ENCODE assay signal across 12 cellular contexts in the genomic region with DNA sequence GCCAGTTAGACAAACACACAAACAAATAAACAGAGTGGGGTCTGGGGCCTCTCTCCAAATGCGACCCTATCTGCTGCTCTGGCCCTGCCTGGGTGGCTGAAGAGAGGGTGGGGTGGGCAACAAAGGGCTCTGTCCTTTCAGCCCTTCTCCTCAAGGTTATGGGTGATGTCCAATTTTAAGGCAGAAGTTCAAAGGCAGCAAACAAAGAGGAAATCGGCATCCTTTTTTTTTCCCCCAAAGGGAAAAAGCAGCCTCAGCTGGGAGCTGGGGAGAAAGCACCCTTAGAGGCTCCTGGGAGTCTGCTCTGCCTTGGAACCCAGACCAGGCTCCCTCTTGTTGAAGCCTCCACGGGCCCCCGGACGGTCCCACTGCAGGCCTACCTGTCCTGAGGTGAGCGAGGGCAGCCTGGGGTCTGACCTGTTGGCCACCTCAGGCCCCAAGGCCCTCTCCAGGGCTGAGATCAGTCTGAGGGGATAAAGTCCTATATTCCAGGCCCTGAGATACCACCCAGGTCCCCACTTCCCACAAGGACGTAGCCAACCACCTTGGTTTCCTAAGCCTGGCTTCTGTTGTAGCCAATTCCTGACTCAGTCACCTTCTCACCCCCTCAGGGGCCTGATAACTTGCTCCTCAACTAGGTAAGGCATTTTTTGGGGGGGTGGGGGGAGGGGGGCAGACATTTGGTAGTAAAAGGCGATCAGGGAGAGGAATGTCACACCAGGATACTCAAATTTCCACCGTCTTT. TPM values are rescaled to one million over a fixed set of nuclear protein-coding genes. Genes with fewer than 3 reads are reported as not detected.
DNase-seq lines count a peak whose midpoint lies in the region; ATAC-seq and TF ChIP-seq lines count a peak whose summit lies in the region.
"Had no signal": no experiment of that assay in that cellular context is flagged by ENCODE, and none has a peak within 500 bp of the region (broad histone marks: within the 10 kb centered on the region; RNA-seq: fewer than 3 reads in every experiment).

No MANE protein-coding gene starts in this region.

- H3K27ac Mint-ChIP-seq in T-helper 17 cell = peak overlapping the region; percentile 61
- peak overlapping the region; percentile 92 for H3K27ac Mint-ChIP-seq in mesothelial cell of epicardium
- no peak overlapping the region for H3K27ac Mint-ChIP-seq in CD14-positive monocyte

- no peaks in the 10 kb centered on the region for H3K36me3 Mint-ChIP-seq in activated T-cell treated with anti-CD3 and anti-CD28 coated beads, Interleukin-2, amount 50 U/mL, for 4 hours (ENCODE audit: insufficient read depth)
- H3K36me3 Mint-ChIP-seq in T-helper 17 cell (ENCODE audit: low read depth) (peaks cover 2% of the 10 kb centered on the region), mesothelial cell of epicardium (no peaks in the 10 kb centered on the region), CD14-positive monocyte (peaks cover 6 to 15% of the 10 kb centered on the region in 2 donors)

- H3K4me1 Mint-ChIP-seq in activated T-cell treated with anti-CD3 and anti-CD28 coated beads, Interleukin-2, amount 50 U/mL, for 4 hours (ENCODE audit: low read depth) = peaks cover 21% of the 10 kb centered on the region
- H3K4me1 Mint-ChIP-seq in T-helper 17 cell (peaks cover 21% of the 10 kb centered on the region), mesothelial cell of epicardium (peaks cover 29% of the 10 kb centered on the region), CD14-positive monocyte (peaks cover 33% of the 10 kb centered on the region)

- intact Hi-C loops in CD14-positive monocyte (cut with micrococcal nuclease) = no loop called here

- 80% methylated on average over 5 of the region's 9 CpGs for WGBS in suprapubic skin

- no peaks in the 10 kb centered on the region for H3K9me3 Mint-ChIP-seq in activated T-cell treated with anti-CD3 and anti-CD28 coated beads, Interleukin-2, amount 50 U/mL, for 4 hours
- H3K9me3 Mint-ChIP-seq in mesothelial cell of epicardium (no peaks in the 10 kb centered on the region), CD14-positive monocyte (peaks cover 3 to 32% (median 16%) of the 10 kb centered on the region in 7 donors)

- peak overlapping the region; percentile 32 for H3K4me3 ChIP-seq in suprapubic skin
- H3K4me3 ChIP-seq in effector memory CD4-positive, alpha-beta T cell (ENCODE audit: insufficient read depth, low read depth, low read length, poor library complexity, severe bottlenecking) = no peak overlapping the region

- TF ChIP-seq EP300 in suprapubic skin (IDR thresholded peaks at IDR 0.05) = no peak

- peak; percentile 13 for DNase-seq in activated T-cell treated with anti-CD3 and anti-CD28 coated beads, Interleukin-2, amount 50 U/mL, for 1 hour
- DNase-seq in activated T-cell treated with anti-CD3 and anti-CD28 coated beads, Interleukin-2, amount 50 U/mL, for 4 hours = no peak
- DNase-seq in T-helper 17 cell (peak in 1 of 3 donors; percentile 4), mesothelial cell of epicardium (ENCODE audit: low spot score in 2 of 2, unreplicated experiment in 2 of 2) (no peak), suprapubic skin (ENCODE audit: low spot score in 2 of 2) (peak; percentile 67 to 75), CD14-positive monocyte (ENCODE audit: low spot score) (no peak)
- DNase-seq in effector memory CD4-positive, alpha-beta T cell = no peak
- DNase-seq: amniotic stem cell, NCI-H2081 treated with DMSO at 0.1 percent for 48 hours had no signal

- H3K4me3 Mint-ChIP-seq in activated T-cell treated with anti-CD3 and anti-CD28 coated beads, Interleukin-2, amount 50 U/mL, for 4 hours = no peak overlapping the region
- H3K4me3 Mint-ChIP-seq in T-helper 17 cell = peak overlapping the region; percentile 47
- H3K4me3 Mint-ChIP-seq in mesothelial cell of epicardium = peak overlapping the region; percentile 38
- peak overlapping the region in 1 of 2 donors; percentile 89 for H3K4me3 Mint-ChIP-seq in CD14-positive monocyte

- peaks cover 57% of the 10 kb centered on the region for H3K27me3 ChIP-seq in suprapubic skin
- peaks cover 64% of the 10 kb centered on the region for H3K27me3 ChIP-seq in effector memory CD4-positive, alpha-beta T cell (replicated peaks; ENCODE audit: control insufficient read depth, insufficient read depth, low read length, poor library complexity, severe bottlenecking)

- peaks cover 81% of the 10 kb centered on the region for H3K27me3 Mint-ChIP-seq in activated T-cell treated with anti-CD3 and anti-CD28 coated beads, Interleukin-2, amount 50 U/mL, for 4 hours (ENCODE audit: low read depth)
- H3K27me3 Mint-ChIP-seq in T-helper 17 cell = peaks cover 76% of the 10 kb centered on the region
- H3K27me3 Mint-ChIP-seq in mesothelial cell of epicardium (ENCODE audit: low read depth) = peaks cover 99% of the 10 kb centered on the region
- H3K27me3 Mint-ChIP-seq in CD14-positive monocyte (ENCODE audit: low read depth in 3 of 3) = peaks cover 88 to 96% (median 96%) of the 10 kb centered on the region in 3 donors

- TF ChIP-seq POLR2A in suprapubic skin (IDR thresholded peaks at IDR 0.05) = no peak

- H3K4me1 ChIP-seq in suprapubic skin = peaks cover 49% of the 10 kb centered on the region
- peaks cover 28% of the 10 kb centered on the region for H3K4me1 ChIP-seq in effector memory CD4-positive, alpha-beta T cell (ENCODE audit: control insufficient read depth, insufficient read depth, low read length, poor library complexity, severe bottlenecking)

- H3K27ac ChIP-seq in suprapubic skin = peak overlapping the region; percentile 42
- H3K27ac ChIP-seq in effector memory CD4-positive, alpha-beta T cell (ENCODE audit: insufficient read depth, low read length, poor library complexity, severe bottlenecking) = no peak overlapping the region

- H3K9me3 ChIP-seq in T-helper 17 cell (ENCODE audit: control insufficient read depth, low read length, poor library complexity, severe bottlenecking) (no peaks in the 10 kb centered on the region), suprapubic skin (no peaks in the 10 kb centered on the region)
- H3K9me3 ChIP-seq in effector memory CD4-positive, alpha-beta T cell (ENCODE audit: control insufficient read depth, low read length) = no peaks in the 10 kb centered on the region

- no peak for TF ChIP-seq CTCF in mesothelial cell of epicardium (IDR thresholded peaks at IDR 0.05; ENCODE audit: unreplicated experiment)
- TF ChIP-seq CTCF in suprapubic skin (IDR thresholded peaks at IDR 0.05) = no peak
- TF ChIP-seq CTCF in CD14-positive monocyte (IDR thresholded peaks at IDR 0.05) = no peak

- H3K36me3 ChIP-seq in suprapubic skin = no peaks in the 10 kb centered on the region
- H3K36me3 ChIP-seq in effector memory CD4-positive, alpha-beta T cell (ENCODE audit: control insufficient read depth, insufficient read depth, low read length) = no peaks in the 10 kb centered on the region

- ATAC-seq in activated T-cell treated with anti-CD3 and anti-CD28 coated beads, Interleukin-2, amount 50 U/mL, for 4 hours = no peak
- ATAC-seq in T-helper 17 cell = no peak
- no peak for ATAC-seq in GM21619 (IDR thresholded peaks at IDR 0.05; ENCODE audit: unreplicated experiment)

RNA-seq across cellular contexts. Expression of gene HOXA11, which starts 4.4 kb away (rescaled TPM):
- total RNA-seq in activated T-cell treated with anti-CD3 and anti-CD28 coated beads, Interleukin-2, amount 50 U/mL, for 4 hours = not detected
- total RNA-seq in T-helper 17 cell = not detected
- 3.3 to 4.2 TPM (median 3.9 TPM) in 3 replicates for total RNA-seq in mesothelial cell of epicardium
- total RNA-seq in suprapubic skin = 1 to 10 TPM in 1 of 4 donors, under 1 TPM in 2, not detected in 1; 0.34 to 1.2 (median 0.95) TPM
- not detected for polyA plus RNA-seq in CD14-positive monocyte
- total RNA-seq: A673 had no signal

RNA-seq across cellular contexts. Expression of gene HOXA10, which starts 6.5 kb away (rescaled TPM):
- total RNA-seq in activated T-cell treated with anti-CD3 and anti-CD28 coated beads, Interleukin-2, amount 50 U/mL, for 4 hours = under 1 TPM; 0.08 to 0.14 (median 0.10) TPM
- total RNA-seq in T-helper 17 cell = not detected
- total RNA-seq in mesothelial cell of epicardium = 13.1 to 14.4 TPM (median 13.8 TPM) in 3 replicates
- 1 to 10 TPM; 4.7 to 8.9 (median 6.0) TPM for total RNA-seq in suprapubic skin
- polyA plus RNA-seq in CD14-positive monocyte = 1 to 10 TPM in 1 of 2 donors, under 1 TPM in 1; 0.33 to 3.2 TPM
- total RNA-seq: A673 had no signal

RNA-seq across cellular contexts. Expression of gene HOXA9, which starts 15.3 kb away (rescaled TPM):
- under 1 TPM in 2 of 3 donors, not detected in 1; 0.28 to 0.76 TPM for total RNA-seq in activated T-cell treated with anti-CD3 and anti-CD28 coated beads, Interleukin-2, amount 50 U/mL, for 4 hours
- total RNA-seq in T-helper 17 cell = not detected
- 10.8 to 14.5 TPM (median 13.2 TPM) in 3 replicates for total RNA-seq in mesothelial cell of epicardium
- total RNA-seq in suprapubic skin = 10 to 100 TPM; 26.7 to 64.8 (median 48.7) TPM
- polyA plus RNA-seq in CD14-positive monocyte = 1 to 10 TPM in 1 of 2 donors, under 1 TPM in 1; 0.55 to 1.9 TPM
- total RNA-seq: A673 had no signal

RNA-seq across cellular contexts. Expression of gene HOXA13, which starts 19.3 kb away (rescaled TPM):
- total RNA-seq in activated T-cell treated with anti-CD3 and anti-CD28 coated beads, Interleukin-2, amount 50 U/mL, for 4 hours = not detected
- total RNA-seq in T-helper 17 cell (not detected), mesothelial cell of epicardium (6.9 to 7.7 TPM (median 7.5 TPM) in 3 replicates), suprapubic skin (under 1 TPM in 1 of 4 donors, not detected in 3; 0.17 TPM)
- not detected for polyA plus RNA-seq in CD14-positive monocyte
- total RNA-seq: A673, glomerular endothelial cell had no signal

RNA-seq across cellular contexts. Expression of gene HOXA7, which starts 24.1 kb away (rescaled TPM):
- not detected for total RNA-seq in activated T-cell treated with anti-CD3 and anti-CD28 coated beads, Interleukin-2, amount 50 U/mL, for 4 hours
- total RNA-seq in T-helper 17 cell = not detected
- total RNA-seq in mesothelial cell of epicardium = 17.4 to 18.9 TPM (median 17.9 TPM) in 3 replicates
- total RNA-seq in suprapubic skin = 10 to 100 TPM; 14.8 to 23.6 (median 17.5) TPM
- not detected for polyA plus RNA-seq in CD14-positive monocyte

Comparison
In these comparisons a context has a peak if more than half of its experiments do, and no peak if none do; other contexts are left out.
1. DNase-seq: peak in activated T-cell treated with anti-CD3 and anti-CD28 coated beads, Interleukin-2, amount 50 U/mL, for 1 hour (single experiment) and suprapubic skin (2 of 2); none in activated T-cell treated with anti-CD3 and anti-CD28 coated beads, Interleukin-2, amount 50 U/mL, for 4 hours (single experiment), mesothelial cell of epicardium (0 of 2), effector memory CD4-positive, alpha-beta T cell (0 of 3) and CD14-positive monocyte (single experiment).
2. H3K27ac Mint-ChIP-seq: peak in T-helper 17 cell (single experiment) and mesothelial cell of epicardium (single experiment); none in CD14-positive monocyte (0 of 7).
3. RNA of gene HOXA10, which starts 6.5 kb away (total RNA-seq): 13.1 to 14.4 TPM in mesothelial cell of epicardium and 4.7 to 8.9 TPM in suprapubic skin; 0.08 to 0.14 TPM in activated T-cell treated with anti-CD3 and anti-CD28 coated beads, Interleukin-2, amount 50 U/mL, for 4 hours and not detected in T-helper 17 cell; every median in the first group is over 4 times any median in the second.